ENCODE assay signal across 8 cellular contexts in genomic region chrX:111869639-111870034, GRCh38. TPM values are rescaled to one million over a fixed set of nuclear protein-coding genes. Genes with fewer than 3 reads are reported as not detected.
DNase-seq lines count a peak whose midpoint lies in the region; ATAC-seq, FAIRE-seq and TF ChIP-seq lines count a peak whose summit lies in the region.
"Had no signal": no experiment of that assay in that cellular context is flagged by ENCODE, and none has a peak within 500 bp of the region (broad histone marks: within the 10 kb centered on the region; RNA-seq: fewer than 3 reads in every experiment).

No MANE protein-coding gene starts in this region.

- H3K79me2 ChIP-seq in GM12878 (ENCODE audit: control insufficient read depth, insufficient read depth, low read length) = no peaks in the 10 kb centered on the region

- in situ Hi-C loops in GM12878 (cut with MboI) = loop anchor here (25.0 kb wide), 1 partner anchor 768 kb away; no protein-coding TSS in a partner anchor

- no peak overlapping the region; the same call in 1 of the 2 replicates for H3K4me2 ChIP-seq in GM12878 (ENCODE audit: control insufficient read depth, insufficient read depth)

- no peak overlapping the region for H3K4me3 ChIP-seq in GM12878

- no peak overlapping the region; the same call in 1 of the 2 replicates for H2AFZ ChIP-seq in GM12878 (ENCODE audit: control insufficient read depth, low read depth, low read length)

- no peak for TF ChIP-seq POLR2A in GM12878 (IDR thresholded peaks at IDR 0.05; ENCODE audit: low read depth, low read length)

- no peak overlapping the region for H3K9ac ChIP-seq in GM12878 (ENCODE audit: control insufficient read depth, insufficient read depth, low read length)

- BruUV-seq in GM12878 (replicated peaks; lab: Mats Ljungman, UMichigan) = no TSS peak

- intact Hi-C loops in GM12878 (cut with micrococcal nuclease; ENCODE audit: unreplicated experiment) = loop anchor here (1.0 to 10.0 kb wide), 6 partner anchors 158 to 865 kb away; no protein-coding TSS in a partner anchor

- RAD21 ChIA-PET in GM12878 (lab: Charles Lee; ENCODE audit: unreplicated experiment) = interaction anchor here (0.8 to 2.0 kb wide), 4 partner anchors 174 to 862 kb away, joined by 3 to 8 read pairs (median 4); no protein-coding TSS in a partner anchor

- no peaks in the 10 kb centered on the region for H3K36me3 ChIP-seq in GM12878 (ENCODE audit: control insufficient read depth in 2 of 2, insufficient read depth in 2 of 2, low read length in 1 of 2)

- H3K4me1 ChIP-seq in GM12878 (ENCODE audit: control insufficient read depth, insufficient read depth, low read length) = peaks cover 6% of the 10 kb centered on the region; the same call in 1 of the 2 replicates

- no peaks in the 10 kb centered on the region for H4K20me1 ChIP-seq in GM12878 (ENCODE audit: control insufficient read depth, insufficient read depth)

- H3K27me3 ChIP-seq in GM12878 (replicated peaks in 1 of 2; ENCODE audit: control insufficient read depth in 2 of 2, insufficient read depth in 2 of 2, low read length in 1 of 2) = no peaks in the 10 kb centered on the region

- TF ChIP-seq CTCF in GM12878 (IDR thresholded peaks at IDR 0.05 in 2 of 3, conservative IDR thresholded peaks at IDR 0.05 in 1 of 3; ENCODE audit: control insufficient read depth in 2 of 3, extremely low read depth in 1 of 3, insufficient read depth in 1 of 3, low read depth in 3 of 3, low read length in 3 of 3) = peak; percentile 65 to 76 (median 70)

- CTCF ChIA-PET in GM12878 (lab: Yijun Ruan, JAX) = interaction anchor here (0.5 to 2.5 kb wide), 24 partner anchors 8 to 892 kb away, joined by 3 to 12 read pairs (median 4); no protein-coding TSS in a partner anchor

- WGBS in GM12878 (ENCODE audit: insufficient coverage, insufficient replicate concordance, low lambda C conversion rate, missing lambda C conversion rate) = 4% methylated on average over 1 of the region's 1 CpG

- peak; percentile 24 for DNase-seq in EH (ENCODE audit: low read depth)
- peak; percentile 12 for DNase-seq in NCI-H345 treated with DMSO at 0.1 percent for 48 hours (lab: John Stamatoyannopoulos, UW; ENCODE audit: unreplicated experiment)
- DNase-seq in GM12878 (ENCODE audit: low read depth, low spot score) = peak; percentile 19
- DNase-seq in iPS DF 19.7 (ENCODE audit: low read depth, low spot score) = peak; percentile 30
- peak; percentile 21 for DNase-seq in stromal cell of bone marrow (ENCODE audit: low read depth)
- DNase-seq: activated naive CD8-positive, alpha-beta T cell treated with anti-CD3 and anti-CD28 coated beads, Interleukin-2, amount 10 ng/mL, durations not matched to agents 7 days and 5 days had no signal

- peak; percentile 83 for FAIRE-seq in GM12878 (lab: Jason Lieb, UNC)

- no peak overlapping the region for H3K27ac ChIP-seq in GM12878 (ENCODE audit: control insufficient read depth, insufficient read depth)

- peak; percentile 76 for TF ChIP-seq RAD21 in GM12878 (IDR thresholded peaks at IDR 0.05; ENCODE audit: insufficient read depth, low read depth, low read length)

- peak; percentile 79 for ATAC-seq in GM19324 (IDR thresholded peaks at IDR 0.05; ENCODE audit: low FRiP score, unreplicated experiment)
- peak; percentile 76 for ATAC-seq in HG03103 (IDR thresholded peaks at IDR 0.05; ENCODE audit: low read depth, unreplicated experiment)
- ATAC-seq in GM12878 = peak; percentile 92

- POLR2A ChIA-PET in GM12878 (lab: Charles Lee) = no interaction called here

- TF ChIP-seq EP300 in GM12878 (IDR thresholded peaks at IDR 0.05; ENCODE audit: borderline replicate concordance in 1 of 2, control insufficient read depth in 1 of 2, low read depth in 2 of 2, low read length in 2 of 2) = no peak

- SMC1A ChIA-PET in GM12878 (lab: Charles Lee; ENCODE audit: uncharacterized antibody, unreplicated experiment) = interaction anchor here (0.6 to 3.1 kb wide), 13 partner anchors 11 to 859 kb away, joined by 3 to 14 read pairs (median 3); no protein-coding TSS in a partner anchor

- no peaks in the 10 kb centered on the region; the same call in 2 of the 3 replicates for H3K9me3 ChIP-seq in GM12878 (replicated peaks; ENCODE audit: control insufficient read depth, insufficient read depth, low read length)

TF ChIP-seq in GM12878, 131 proteins besides CTCF, POLR2A, EP300 and RAD21 (continues in another document):
- TF ChIP-seq CEBPB (IDR thresholded peaks at IDR 0.05; ENCODE audit: borderline replicate concordance in 1 of 2, low read depth in 2 of 2, low read length in 2 of 2) (no peak), TARDBP (IDR thresholded peaks at IDR 0.05; ENCODE audit: borderline replicate concordance) (no peak), IRF5 (IDR thresholded peaks at IDR 0.05; ENCODE audit: borderline replicate concordance) (no peak), SPI1 (IDR thresholded peaks at IDR 0.05; ENCODE audit: borderline replicate concordance, insufficient read depth, low read depth, low read length) (no peak), MEF2B (IDR thresholded peaks at IDR 0.05; ENCODE audit: partially characterized antibody, poor library complexity, severe bottlenecking) (no peak), YY1 (IDR thresholded peaks at IDR 0.05; ENCODE audit: low read depth, low read length) (0 out of 2 replicates have a peak, but pooled peaks have one; percentile 20), PRDM15 (CRISPR knock-in tag; IDR thresholded peaks at IDR 0.05) (no peak), RELB (IDR thresholded peaks at IDR 0.05; ENCODE audit: low read depth) (no peak)

RNA-seq across cellular contexts. Expression of gene TRPC5OS, which starts 6.3 kb away (rescaled TPM):
- total RNA-seq in GM12878 (2013; cell fraction: nucleolus; rRNA removed) = 0.25 TPM in 1 of 2 replicates, not detected in the other
- total RNA-seq in GM12878 (2014; rRNA removed) (0.05 and 0.40 TPM in 2 replicates), GM12878 (2014; rRNA removed; fragmentation: Illumina TruSeq; extraction: Trizol) (0.05 TPM in 1 of 2 replicates, not detected in the other), GM12878 (2021) (not detected in 2 replicates)
- polyA plus RNA-seq in GM12878 (2011; ENCODE audit: low read depth) = not detected
- polyA plus RNA-seq in GM12878 (2011; rRNA removed) (0.04 and 0.12 TPM in 2 replicates), GM12878 (2014; fragmentation: Illumina TruSeq; extraction: Trizol) (0.06 TPM in 1 of 2 replicates, not detected in the other), GM12878 (2014; fragmentation: Nextera tagmentation; extraction: Ambion mirVana) (under 1 TPM in 1 of 2 experiments, not detected in 1; 0.07 TPM), GM12878 (2014; rRNA removed) (0.08 TPM in 1 of 2 replicates, not detected in the other), GM12878 (2016; fragmentation: Nextera tagmentation; extraction: Ambion mirVana) (under 1 TPM in 1 of 2 experiments, not detected in 1; 0.13 TPM)
- 0.03 TPM in 1 of 2 replicates, not detected in the other for polyA plus RNA-seq in GM12878 (2011; cell fraction: cytosol; rRNA removed)
- polyA plus RNA-seq in GM12878 (2011; cell fraction: nucleus; rRNA removed) = 0.26 and 0.46 TPM in 2 replicates
- 0.08 TPM in 1 of 2 replicates, not detected in the other for polyA plus RNA-seq in GM12878 (2012)
- polyA minus RNA-seq in GM12878 (2011; rRNA and poly(A)+ RNA removed) = not detected in 2 replicates
- not detected in 2 replicates for polyA minus RNA-seq in GM12878 (2011; cell fraction: cytosol; rRNA and poly(A)+ RNA removed)
- polyA minus RNA-seq in GM12878 (2011; cell fraction: nucleus; rRNA and poly(A)+ RNA removed) = not detected in 2 replicates
- total RNA-seq: activated naive CD8-positive, alpha-beta T cell treated with anti-CD3 and anti-CD28 coated beads, Interleukin-2, amount 10 ng/mL, durations not matched to agents 7 days and 5 days had no signal
